Comparison of ENCODE assay signal across 9 cellular contexts in the genomic region with DNA sequence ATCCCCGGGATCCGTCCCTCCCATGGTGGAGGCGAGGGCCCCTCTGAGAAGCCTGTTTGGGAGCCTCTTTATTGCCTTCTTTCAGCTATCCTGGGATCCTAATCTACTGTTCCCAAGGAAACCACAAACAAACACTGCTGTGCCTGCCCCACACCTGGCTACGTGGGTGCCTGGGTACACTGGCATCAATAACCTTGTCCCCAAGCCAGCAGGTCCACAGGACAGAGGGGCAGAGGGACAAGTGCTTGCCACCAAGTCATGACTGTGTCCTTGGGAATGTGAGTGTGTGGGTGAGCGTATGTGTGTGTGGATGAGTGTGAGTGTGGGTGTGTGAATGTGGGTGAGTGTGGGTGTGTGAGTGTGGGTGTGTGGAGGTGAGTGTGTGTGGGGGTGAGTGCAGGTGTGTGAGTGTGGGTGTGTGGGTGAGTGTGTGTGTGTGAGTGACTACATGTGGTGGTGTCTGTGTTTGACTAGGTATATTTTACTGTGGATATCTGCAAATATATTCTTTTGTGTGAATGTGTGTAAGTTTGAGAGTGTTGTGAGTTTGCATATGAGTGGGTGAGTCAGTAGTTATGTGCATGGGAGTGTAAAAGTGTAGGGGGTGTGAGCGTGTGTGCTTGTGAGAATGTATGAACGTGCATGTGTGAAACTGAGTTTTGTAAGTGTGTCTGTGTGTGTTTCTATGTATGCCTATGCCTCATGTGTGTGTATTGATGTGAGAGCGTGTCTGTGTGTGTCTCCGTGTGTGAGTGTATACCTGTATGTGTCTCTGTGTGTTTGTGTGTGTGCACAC.
DNase-seq lines count a peak whose midpoint lies in the region; ATAC-seq lines count a peak whose summit lies in the region.
"Had no signal": no experiment of that assay in that cellular context is flagged by ENCODE, and none has a peak within 500 bp of the region (broad histone marks: within the 10 kb centered on the region; RNA-seq: fewer than 3 reads in every experiment).

No MANE protein-coding gene starts in this region.

- intact Hi-C loops in Right ventricle myocardium inferior (cut with DNase I) (no loop called here), cardiac septum (cut with DNase I) (no loop called here)
- intact Hi-C loops in dendritic cell treated with granulocyte-macrophage colony-stimulating factor and Interleukin-4, amounts not matched to agents 40 ng/mL and 50 ng/mL, for 4 days (cut with micrococcal nuclease) = no loop called here

- ATAC-seq in Right ventricle myocardium inferior (peak; percentile 75), HG03378 (IDR thresholded peaks at IDR 0.05; ENCODE audit: unreplicated experiment) (no peak)

- H3K4me3 Mint-ChIP-seq in dendritic cell treated with granulocyte-macrophage colony-stimulating factor and Interleukin-4, amounts not matched to agents 40 ng/mL and 50 ng/mL, for 4 days = no peak overlapping the region

- peaks cover 70% of the 10 kb centered on the region for H3K4me1 Mint-ChIP-seq in dendritic cell treated with granulocyte-macrophage colony-stimulating factor and Interleukin-4, amounts not matched to agents 40 ng/mL and 50 ng/mL, for 4 days (ENCODE audit: low read depth)

- H3K27ac Mint-ChIP-seq in dendritic cell treated with granulocyte-macrophage colony-stimulating factor and Interleukin-4, amounts not matched to agents 40 ng/mL and 50 ng/mL, for 4 days = peak overlapping the region; percentile 1

- DNase-seq in Right ventricle myocardium inferior (ENCODE audit: missing footprints) (no peak), cardiac septum (ENCODE audit: low spot score) (no peak), myocyte (ENCODE audit: low read depth) (peak; percentile 54), HPDE6-E6E7 (ENCODE audit: extremely low spot score) (no peak), dermis blood vessel endothelial cell (no peak), AG20443 (ENCODE audit: low spot score) (no peak)
- DNase-seq: activated CD4-positive, alpha-beta T cell treated with anti-CD3 and anti-CD28 coated beads, Interleukin-2, amount 50 U/mL, for 1 hour had no signal

- peaks cover 14% of the 10 kb centered on the region for H3K36me3 Mint-ChIP-seq in dendritic cell treated with granulocyte-macrophage colony-stimulating factor and Interleukin-4, amounts not matched to agents 40 ng/mL and 50 ng/mL, for 4 days (ENCODE audit: low read depth)

- no peaks in the 10 kb centered on the region for H3K27me3 Mint-ChIP-seq in dendritic cell treated with granulocyte-macrophage colony-stimulating factor and Interleukin-4, amounts not matched to agents 40 ng/mL and 50 ng/mL, for 4 days

- no peaks in the 10 kb centered on the region for H3K9me3 Mint-ChIP-seq in dendritic cell treated with granulocyte-macrophage colony-stimulating factor and Interleukin-4, amounts not matched to agents 40 ng/mL and 50 ng/mL, for 4 days
